Comparison of ENCODE assay signal across 1 cellular context in genomic region chr22:17443413-17444203, GRCh38.
TF ChIP-seq lines count a peak whose summit lies in the region.

No MANE protein-coding gene starts in this region.

TF ChIP-seq in GM23338, 12 proteins besides CTCF, POLR2A, EP300 and RAD21 (continued from another document):
- TF ChIP-seq ZNF462 (CRISPR knock-in tag; IDR thresholded peaks at IDR 0.05) (no peak), ZNF331 (CRISPR knock-in tag; IDR thresholded peaks at IDR 0.05; ENCODE audit: low read depth) (no peak), CREB1 (CRISPR knock-in tag; IDR thresholded peaks at IDR 0.05; ENCODE audit: low read depth) (no peak)
